9 cellular contexts compared by ENCODE assay signal in the genomic region with DNA sequence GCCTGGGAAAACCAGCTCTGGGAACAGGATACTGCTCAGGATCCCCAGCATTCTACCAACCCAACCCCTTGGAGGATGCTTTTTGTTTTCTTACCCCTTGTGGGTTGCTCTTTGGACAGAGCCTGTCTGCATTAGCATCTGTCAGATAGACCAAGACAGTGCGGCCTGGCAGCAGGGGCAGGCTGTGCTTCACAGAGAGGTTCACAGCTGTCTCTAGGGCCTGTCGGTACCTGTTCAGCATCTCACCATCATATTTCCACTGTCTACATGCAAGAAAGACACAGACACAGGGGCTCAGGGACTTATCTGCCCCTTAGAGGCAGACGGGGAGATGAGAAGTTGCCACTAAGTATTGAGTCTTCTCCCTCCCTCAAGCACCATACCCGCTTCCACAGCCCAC. TPM values are rescaled to one million over a fixed set of nuclear protein-coding genes. Genes with fewer than 3 reads are reported as not detected.
"Had no signal": no experiment of that assay in that cellular context is flagged by ENCODE, and none has a peak within 500 bp of the region (broad histone marks: within the 10 kb centered on the region; RNA-seq: fewer than 3 reads in every experiment).

No MANE protein-coding gene starts in this region.

- H3K9me3 ChIP-seq: HAP-1 had no signal

- DNase-seq: GM23248, GOT3, H7, IMR-90 had no signal

- H3K27ac ChIP-seq: GM23248 had no signal

- ATAC-seq: HCT116, K562 had no signal

- H2AFZ ChIP-seq: GM23248 had no signal

- H3K4me3 ChIP-seq: GM23248, HAP-1, K562 had no signal

- H3K9ac ChIP-seq: GM23248 had no signal

RNA-seq across cellular contexts. Expression of a gene that starts 44.5 kb away (rescaled TPM):
- total RNA-seq: GM23248, H4, HT-29 had no signal
- polyA plus RNA-seq: GM23248 had no signal
